Comparison of ENCODE assay signal across 1 cellular context in genomic region chr6:610882-611281, GRCh38.
TF ChIP-seq lines count a peak whose summit lies in the region.

No MANE protein-coding gene starts in this region.

TF ChIP-seq in GM12878, 131 proteins besides CTCF, POLR2A, EP300 and RAD21 (continued from another document):
- no peak for TF ChIP-seq ZNF274 (IDR thresholded peaks at IDR 0.05; ENCODE audit: insufficient read depth, insufficient read length)
- no peak for TF ChIP-seq JUNB (IDR thresholded peaks at IDR 0.05)
- TF ChIP-seq TCF3 (IDR thresholded peaks at IDR 0.05; ENCODE audit: borderline replicate concordance, insufficient read depth, low read depth, low read length): no peak
